ENCODE assay signal across 1 cellular context in the genomic region with DNA sequence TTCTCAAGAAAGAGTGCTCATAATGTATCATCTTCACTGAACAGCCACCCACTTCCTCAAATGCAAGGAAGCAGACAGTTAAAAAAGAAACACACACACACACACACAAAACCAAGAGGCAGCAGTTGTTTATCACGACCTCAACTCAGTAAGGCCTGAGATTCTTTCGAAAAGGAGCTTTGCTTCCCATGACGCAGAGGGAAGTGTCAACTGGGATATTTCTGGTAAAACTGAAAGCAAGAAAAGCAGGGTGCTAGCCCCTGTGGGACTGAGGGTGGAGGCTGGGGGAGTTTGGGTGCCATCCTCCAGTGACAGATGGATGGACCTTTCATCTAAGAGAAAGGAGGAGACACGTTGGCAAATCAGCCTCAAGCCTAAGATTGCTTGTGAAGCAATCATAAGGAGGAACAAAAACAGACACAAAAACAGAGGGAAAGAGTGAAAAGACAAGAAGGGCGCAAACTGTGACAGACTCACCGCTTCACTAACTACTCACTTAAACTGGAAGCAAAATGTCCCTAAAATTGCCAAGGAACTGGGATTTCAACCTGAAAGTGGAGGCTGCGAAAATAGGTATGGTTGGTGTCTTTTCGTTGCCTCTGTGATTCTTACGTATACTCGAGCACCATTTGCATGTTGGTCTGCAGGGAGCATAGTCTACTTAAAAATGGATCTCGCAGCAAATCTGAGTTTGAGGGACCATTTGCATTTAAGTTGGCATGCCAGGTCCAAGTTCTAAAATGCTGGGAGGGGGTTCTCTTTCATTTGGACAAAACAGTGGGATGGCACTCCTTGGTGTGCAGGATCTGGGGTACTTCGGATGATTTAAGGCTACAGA.
TF ChIP-seq lines count a peak whose summit lies in the region.

A gene with protein sequence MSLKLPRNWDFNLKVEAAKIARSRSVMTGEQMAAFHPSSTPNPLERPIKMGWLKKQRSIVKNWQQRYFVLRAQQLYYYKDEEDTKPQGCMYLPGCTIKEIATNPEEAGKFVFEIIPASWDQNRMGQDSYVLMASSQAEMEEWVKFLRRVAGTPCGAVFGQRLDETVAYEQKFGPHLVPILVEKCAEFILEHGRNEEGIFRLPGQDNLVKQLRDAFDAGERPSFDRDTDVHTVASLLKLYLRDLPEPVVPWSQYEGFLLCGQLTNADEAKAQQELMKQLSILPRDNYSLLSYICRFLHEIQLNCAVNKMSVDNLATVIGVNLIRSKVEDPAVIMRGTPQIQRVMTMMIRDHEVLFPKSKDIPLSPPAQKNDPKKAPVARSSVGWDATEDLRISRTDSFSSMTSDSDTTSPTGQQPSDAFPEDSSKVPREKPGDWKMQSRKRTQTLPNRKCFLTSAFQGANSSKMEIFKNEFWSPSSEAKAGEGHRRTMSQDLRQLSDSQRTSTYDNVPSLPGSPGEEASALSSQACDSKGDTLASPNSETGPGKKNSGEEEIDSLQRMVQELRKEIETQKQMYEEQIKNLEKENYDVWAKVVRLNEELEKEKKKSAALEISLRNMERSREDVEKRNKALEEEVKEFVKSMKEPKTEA (plus strand): TSS at position 124 of the 838 bp plus-strand sequence. CDS start 389 bp downstream, at position 513.

TF ChIP-seq in HEK293T, 16 proteins besides CTCF, POLR2A, EP300 and RAD21 (continued from another document):
- TF ChIP-seq, protein P1, sequence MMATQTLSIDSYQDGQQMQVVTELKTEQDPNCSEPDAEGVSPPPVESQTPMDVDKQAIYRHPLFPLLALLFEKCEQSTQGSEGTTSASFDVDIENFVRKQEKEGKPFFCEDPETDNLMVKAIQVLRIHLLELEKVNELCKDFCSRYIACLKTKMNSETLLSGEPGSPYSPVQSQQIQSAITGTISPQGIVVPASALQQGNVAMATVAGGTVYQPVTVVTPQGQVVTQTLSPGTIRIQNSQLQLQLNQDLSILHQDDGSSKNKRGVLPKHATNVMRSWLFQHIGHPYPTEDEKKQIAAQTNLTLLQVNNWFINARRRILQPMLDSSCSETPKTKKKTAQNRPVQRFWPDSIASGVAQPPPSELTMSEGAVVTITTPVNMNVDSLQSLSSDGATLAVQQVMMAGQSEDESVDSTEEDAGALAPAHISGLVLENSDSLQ (IDR thresholded peaks at IDR 0.05), result no peak
- TF ChIP-seq ZNF384 (IDR thresholded peaks at IDR 0.05) (no peak), FOXA1 (IDR thresholded peaks at IDR 0.05) (no peak), BHLHE40 (IDR thresholded peaks at IDR 0.05; ENCODE audit: borderline replicate concordance) (no peak), NFRKB (IDR thresholded peaks at IDR 0.05) (no peak), TARDBP (IDR thresholded peaks at IDR 0.05) (no peak)
